In the genomic region with DNA sequence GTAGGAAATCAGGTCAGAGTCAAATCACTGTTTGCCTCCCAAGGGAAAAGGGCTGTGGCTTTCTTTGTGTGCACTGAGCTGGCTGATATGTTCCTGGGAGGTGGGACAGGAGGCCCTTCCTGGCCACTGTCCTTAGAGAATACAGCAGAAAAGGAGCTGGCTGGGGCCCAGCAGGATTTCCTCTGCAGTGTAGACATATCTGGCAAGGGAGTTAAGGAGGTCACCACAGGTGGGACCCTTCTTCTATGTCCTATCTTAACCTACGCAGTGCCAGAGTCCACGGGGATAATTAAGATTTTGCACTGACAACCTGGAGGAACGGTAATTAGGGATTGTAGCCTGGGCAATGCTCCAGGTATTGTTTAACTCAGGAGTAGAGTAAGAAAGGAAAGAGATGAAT, we compare ENCODE assay signal across 12 cellular contexts.
"Had no signal": no experiment of that assay in that cellular context is flagged by ENCODE, and none has a peak within 500 bp of the region (broad histone marks: within the 10 kb centered on the region; RNA-seq: fewer than 3 reads in every experiment).

No MANE protein-coding gene starts in this region.

- H3K27me3 ChIP-seq: brain microvascular endothelial cell, neutrophil, sigmoid colon, upper lobe of right lung had no signal

- H3K4me3 ChIP-seq: sigmoid colon, upper lobe of right lung had no signal

- DNase-seq: activated CD4-positive, alpha-beta memory T cell treated with anti-CD3 and anti-CD28 coated beads for 36 hours; activated gamma-delta T cell treated with Interleukin-2 at 50 U/mL for 16 hours; activated naive CD8-positive, alpha-beta T cell treated with anti-CD3 and anti-CD28 coated beads for 36 hours; activated T-cell treated with anti-CD3 and anti-CD28 coated beads, Interleukin-2, amount 50 U/mL, for 48 hours; brain microvascular endothelial cell; foreskin melanocyte; sigmoid colon; stimulated activated CD4-positive, alpha-beta T cell treated with anti-CD3 and anti-CD28 coated beads, Interleukin-12 subunit alpha, Interleukin-12 subunit beta, amount 100 ng/mL, for 4 hours; stimulated activated CD8-positive, alpha-beta memory T cell treated with anti-CD3 and anti-CD28 coated beads, Interleukin-4, amount 100 ng/mL, for 48 hours; stimulated activated naive CD8-positive, alpha-beta T cell treated with anti-CD3 and anti-CD28 coated beads, Interleukin-15, Interleukin-2, amounts not matched to agents 100 U/mL and 50 U/mL, for 24 hours; upper lobe of right lung had no signal

- H3K36me3 ChIP-seq: brain microvascular endothelial cell, neutrophil, sigmoid colon, upper lobe of right lung had no signal

- H3K27me3 Mint-ChIP-seq: activated CD4-positive, alpha-beta memory T cell treated with anti-CD3 and anti-CD28 coated beads for 36 hours; activated naive CD8-positive, alpha-beta T cell treated with anti-CD3 and anti-CD28 coated beads for 36 hours had no signal

- H3K9me3 ChIP-seq: neutrophil, sigmoid colon, upper lobe of right lung had no signal

- H3K4me1 ChIP-seq: upper lobe of right lung had no signal

- ATAC-seq: stimulated activated naive CD8-positive, alpha-beta T cell treated with anti-CD3 and anti-CD28 coated beads, Interleukin-15, Interleukin-2, amounts not matched to agents 100 U/mL and 50 U/mL, for 24 hours; upper lobe of right lung had no signal

- H3K27ac Mint-ChIP-seq: activated CD4-positive, alpha-beta memory T cell treated with anti-CD3 and anti-CD28 coated beads for 36 hours; activated naive CD8-positive, alpha-beta T cell treated with anti-CD3 and anti-CD28 coated beads for 36 hours had no signal

- H3K36me3 Mint-ChIP-seq: activated CD4-positive, alpha-beta memory T cell treated with anti-CD3 and anti-CD28 coated beads for 36 hours; activated naive CD8-positive, alpha-beta T cell treated with anti-CD3 and anti-CD28 coated beads for 36 hours had no signal

- H3K4me1 Mint-ChIP-seq: activated naive CD8-positive, alpha-beta T cell treated with anti-CD3 and anti-CD28 coated beads for 36 hours had no signal

- H3K27ac ChIP-seq: brain microvascular endothelial cell, neutrophil, sigmoid colon, upper lobe of right lung had no signal

- H3K4me3 Mint-ChIP-seq: activated CD4-positive, alpha-beta memory T cell treated with anti-CD3 and anti-CD28 coated beads for 36 hours; activated naive CD8-positive, alpha-beta T cell treated with anti-CD3 and anti-CD28 coated beads for 36 hours had no signal
